Comparison of ENCODE assay signal across 20 cellular contexts in genomic region chrX:20529301-20529700, GRCh38.
DNase-seq lines count a peak whose midpoint lies in the region; FAIRE-seq and TF ChIP-seq lines count a peak whose summit lies in the region.
"Had no signal": no experiment of that assay in that cellular context is flagged by ENCODE, and none has a peak within 500 bp of the region (broad histone marks: within the 10 kb centered on the region; RNA-seq: fewer than 3 reads in every experiment).

No MANE protein-coding gene starts in this region.

- no peaks in the 10 kb centered on the region for H3K9me3 ChIP-seq in CD8-positive, alpha-beta memory T cell (ENCODE audit: low read length)
- H3K9me3 ChIP-seq: ascending aorta, testis had no signal

- FAIRE-seq in HTR-8/SVneo (lab: Jason Lieb, UNC) = peak; percentile 79

- H3K9me3 Mint-ChIP-seq in CD8-positive, alpha-beta memory T cell = no peaks in the 10 kb centered on the region
- H3K9me3 Mint-ChIP-seq: activated naive CD4-positive, alpha-beta T cell treated with anti-CD3 and anti-CD28 coated beads, Interleukin-2, amount 50 U/mL, for 24 hours; endodermal cell had no signal

- POLR2A ChIA-PET in CD8-positive, alpha-beta memory T cell (lab: Charles Lee) = no interaction called here

- no peak overlapping the region for H3K27ac ChIP-seq in CD8-positive, alpha-beta memory T cell (ENCODE audit: low read depth, low read length)
- H3K27ac ChIP-seq: ascending aorta, parathyroid adenoma, testis had no signal

- no peak overlapping the region for H3K27ac Mint-ChIP-seq in CD8-positive, alpha-beta memory T cell
- H3K27ac Mint-ChIP-seq: activated naive CD4-positive, alpha-beta T cell treated with anti-CD3 and anti-CD28 coated beads, Interleukin-2, amount 50 U/mL, for 24 hours; activated T-helper 1 cell treated with anti-CD3 and anti-CD28 coated beads, Interleukin-12 subunit alpha, Interleukin-12 subunit beta, Interleukin-2, Interleukin-4 antibody, amounts not matched to agents 30 ng/mL and 10 ng/mL and 1 ng/mL, durations not matched to agents 14 hours and 24 hours and 36 hours; endodermal cell; naive B cell; T-helper 1 cell treated with Interleukin-12 subunit alpha and Interleukin-12 subunit beta and Interleukin-4 antibody, amounts not matched to agents 30 μg/mL and 1 μg/mL, for 36 hours had no signal

- no peaks in the 10 kb centered on the region for H3K27me3 ChIP-seq in CD8-positive, alpha-beta memory T cell (ENCODE audit: insufficient read depth, low read length, poor library complexity, severe bottlenecking)
- H3K27me3 ChIP-seq: testis had no signal

- peak; percentile 33 for DNase-seq in NCI-H748 (lab: John Stamatoyannopoulos, UW; ENCODE audit: unreplicated experiment)
- DNase-seq in NCI-H748 treated with DMSO at 0.1 percent for 48 hours (lab: John Stamatoyannopoulos, UW) = no peak
- no peak for DNase-seq in HTR-8/SVneo (ENCODE audit: insufficient read length, low spot score)
- DNase-seq in choroid plexus epithelial cell (ENCODE audit: low read depth) = peak; percentile 32
- peak; percentile 24 for DNase-seq in superior temporal gyrus (ENCODE audit: extremely low spot score)
- DNase-seq in NCI-H2029 (lab: John Stamatoyannopoulos, UW) = no peak
- DNase-seq in CD8-positive, alpha-beta memory T cell = no peak
- no peak for DNase-seq in AG20443 (ENCODE audit: low spot score)
- DNase-seq: activated CD4-positive, alpha-beta T cell treated with anti-CD3 and anti-CD28 coated beads for 48 hours; endodermal cell; mammary epithelial cell; naive B cell; NCI-H1436 treated with DMSO at 0.1 percent for 48 hours; Right ventricle myocardium superior; testis had no signal

- no peak overlapping the region for H3K4me3 ChIP-seq in choroid plexus epithelial cell (ENCODE audit: low read depth, low read length)
- H3K4me3 ChIP-seq in CD8-positive, alpha-beta memory T cell (ENCODE audit: low read length) = no peak overlapping the region
- H3K4me3 ChIP-seq: ascending aorta, testis had no signal

- TF ChIP-seq CTCF in choroid plexus epithelial cell (conservative IDR thresholded peaks at IDR 0.05; ENCODE audit: low read depth, low read length) = no peak

- no peaks in the 10 kb centered on the region for H3K36me3 Mint-ChIP-seq in CD8-positive, alpha-beta memory T cell
- H3K36me3 Mint-ChIP-seq: activated naive CD4-positive, alpha-beta T cell treated with anti-CD3 and anti-CD28 coated beads, Interleukin-2, amount 50 U/mL, for 24 hours; naive B cell had no signal

- H3K4me1 Mint-ChIP-seq in CD8-positive, alpha-beta memory T cell = peaks cover 4 to 16% (median 15%) of the 10 kb centered on the region in 3 donors

- H3K36me3 ChIP-seq in CD8-positive, alpha-beta memory T cell (ENCODE audit: insufficient read depth, low read length) = no peaks in the 10 kb centered on the region
- H3K36me3 ChIP-seq: ascending aorta had no signal

- H3K4me3 Mint-ChIP-seq in CD8-positive, alpha-beta memory T cell = no peak overlapping the region
- H3K4me3 Mint-ChIP-seq: activated naive CD4-positive, alpha-beta T cell treated with anti-CD3 and anti-CD28 coated beads, Interleukin-2, amount 50 U/mL, for 24 hours; activated T-helper 1 cell treated with anti-CD3 and anti-CD28 coated beads, Interleukin-12 subunit alpha, Interleukin-12 subunit beta, Interleukin-2, Interleukin-4 antibody, amounts not matched to agents 30 ng/mL and 10 ng/mL and 1 ng/mL, durations not matched to agents 14 hours and 24 hours and 36 hours; endodermal cell; naive B cell; T-helper 1 cell treated with Interleukin-12 subunit alpha and Interleukin-12 subunit beta and Interleukin-4 antibody, amounts not matched to agents 30 μg/mL and 1 μg/mL, for 36 hours had no signal

- H3K4me1 ChIP-seq in CD8-positive, alpha-beta memory T cell (ENCODE audit: insufficient read depth, low read length) = no peaks in the 10 kb centered on the region
- H3K4me1 ChIP-seq: parathyroid adenoma, testis had no signal

- peaks cover 9 to 26% of the 10 kb centered on the region in 2 donors for H3K27me3 Mint-ChIP-seq in CD8-positive, alpha-beta memory T cell

- CTCF ChIA-PET in CD8-positive, alpha-beta memory T cell (lab: Charles Lee) = interaction anchor here (0.8 to 3.1 kb wide), 3 partner anchors 8 to 1217 kb away, joined by 3 to 10 read pairs (median 5); no protein-coding TSS in a partner anchor

Comparison
In these comparisons a context has a peak if more than half of its experiments do, and no peak if none do; other contexts are left out.
1. DNase-seq: peak in NCI-H748 (single experiment), choroid plexus epithelial cell (single experiment) and superior temporal gyrus (single experiment); none in NCI-H748 treated with DMSO at 0.1 percent for 48 hours (single experiment), HTR-8/SVneo (single experiment), NCI-H2029 (single experiment), CD8-positive, alpha-beta memory T cell (0 of 5) and AG20443 (single experiment).